In the genomic region with DNA sequence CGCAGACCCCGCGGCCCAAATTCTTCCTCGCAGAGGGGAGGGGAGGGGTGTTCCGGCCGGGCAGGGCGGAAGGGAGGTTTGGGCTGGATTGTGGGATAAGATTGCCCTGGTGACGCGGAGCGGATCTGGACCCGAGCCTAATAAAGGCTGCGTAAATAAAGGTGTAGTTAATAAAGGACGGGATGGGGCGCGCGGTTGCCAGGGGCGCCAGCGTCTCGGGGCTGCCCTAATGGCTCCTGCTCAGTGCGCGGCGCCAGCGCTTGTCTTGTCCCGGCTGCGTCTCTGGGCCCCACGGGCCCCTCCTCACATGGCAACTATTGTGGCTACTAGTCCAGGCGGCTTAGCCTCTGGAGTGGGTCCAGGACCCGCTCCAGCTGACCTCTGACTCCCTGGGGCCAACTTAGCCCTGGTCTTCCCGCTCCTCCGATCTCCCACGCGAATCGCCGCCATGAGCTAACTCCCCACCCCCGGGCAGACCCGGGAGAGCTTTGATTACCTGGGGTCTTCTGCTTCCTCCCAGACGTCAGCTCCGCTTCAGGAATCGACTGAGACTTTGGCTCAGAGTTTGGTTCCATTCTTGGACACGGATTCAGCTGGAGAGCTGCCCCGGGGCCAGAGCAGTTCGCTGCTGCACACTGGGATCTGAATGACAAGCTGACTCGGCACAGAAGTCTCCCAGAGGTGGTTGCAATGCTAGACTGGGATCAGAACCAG, we compare ENCODE assay signal across 10 cellular contexts. TPM values are rescaled to one million over a fixed set of nuclear protein-coding genes. Genes with fewer than 3 reads are reported as not detected.
DNase-seq lines count a peak whose midpoint lies in the region; ATAC-seq and TF ChIP-seq lines count a peak whose summit lies in the region.
"Had no signal": no experiment of that assay in that cellular context is flagged by ENCODE, and none has a peak within 500 bp of the region (broad histone marks: within the 10 kb centered on the region; RNA-seq: fewer than 3 reads in every experiment).

No MANE protein-coding gene starts in this region.

- H3K4me1 Mint-ChIP-seq in activated CD4-positive, alpha-beta T cell treated with anti-CD3 and anti-CD28 coated beads, Interleukin-2, amount 10 ng/mL, durations not matched to agents 24 days and 14 days: peaks cover 9% of the 10 kb centered on the region
- peaks cover 3% of the 10 kb centered on the region for H3K4me1 Mint-ChIP-seq in activated naive CD8-positive, alpha-beta T cell treated with anti-CD3 and anti-CD28 coated beads for 36 hours
- no peaks in the 10 kb centered on the region for H3K4me1 Mint-ChIP-seq in osteocyte (ENCODE audit: unreplicated experiment)

- H3K4me3 ChIP-seq in testis: peak overlapping the region; percentile 63 to 72

- H3K27ac ChIP-seq in layer of hippocampus (ENCODE audit: low read depth, low read length) (peak overlapping the region; percentile 6), testis (no peak overlapping the region)

- WGBS in testis, 2 donors: 0 to 11% methylated on average over 24 to 43 of the region's 43 CpGs

- no peaks in the 10 kb centered on the region for H3K4me1 ChIP-seq in testis

- H3K27me3 Mint-ChIP-seq in activated CD4-positive, alpha-beta T cell treated with anti-CD3 and anti-CD28 coated beads, Interleukin-2, amount 10 ng/mL, durations not matched to agents 24 days and 14 days: peaks cover 30% of the 10 kb centered on the region
- peaks cover 35% of the 10 kb centered on the region for H3K27me3 Mint-ChIP-seq in activated naive CD8-positive, alpha-beta T cell treated with anti-CD3 and anti-CD28 coated beads for 36 hours
- peaks cover 6% of the 10 kb centered on the region for H3K27me3 Mint-ChIP-seq in osteocyte (ENCODE audit: unreplicated experiment)

- no peak for ATAC-seq in GM21576 (IDR thresholded peaks at IDR 0.05; ENCODE audit: unreplicated experiment)

- peak overlapping the region; percentile 77 for H3K4me3 Mint-ChIP-seq in activated CD4-positive, alpha-beta T cell treated with anti-CD3 and anti-CD28 coated beads, Interleukin-2, amount 10 ng/mL, durations not matched to agents 24 days and 14 days
- H3K4me3 Mint-ChIP-seq in activated naive CD8-positive, alpha-beta T cell treated with anti-CD3 and anti-CD28 coated beads for 36 hours: peak overlapping the region; percentile 71
- H3K4me3 Mint-ChIP-seq in osteocyte (ENCODE audit: unreplicated experiment): no peak overlapping the region

- H3K36me3 Mint-ChIP-seq in activated CD4-positive, alpha-beta T cell treated with anti-CD3 and anti-CD28 coated beads, Interleukin-2, amount 10 ng/mL, durations not matched to agents 24 days and 14 days (ENCODE audit: low read depth): no peaks in the 10 kb centered on the region
- H3K36me3 Mint-ChIP-seq in activated naive CD8-positive, alpha-beta T cell treated with anti-CD3 and anti-CD28 coated beads for 36 hours: no peaks in the 10 kb centered on the region
- no peaks in the 10 kb centered on the region for H3K36me3 Mint-ChIP-seq in osteocyte (ENCODE audit: unreplicated experiment)

- no peak for TF ChIP-seq CTCF in testis (IDR thresholded peaks at IDR 0.05)
- no peak for TF ChIP-seq CTCF in osteocyte (IDR thresholded peaks at IDR 0.05)

- DNase-seq in activated CD4-positive, alpha-beta T cell treated with anti-CD3 and anti-CD28 coated beads, Interleukin-2, amount 10 ng/mL, durations not matched to agents 24 days and 14 days: peak; percentile 53
- no peak for DNase-seq in activated CD4-positive, alpha-beta T cell treated with anti-CD3 and anti-CD28 coated beads, Interleukin-2, amount 50 U/mL, for 48 hours
- peak; percentile 7 for DNase-seq in activated naive CD8-positive, alpha-beta T cell treated with anti-CD3 and anti-CD28 coated beads for 36 hours
- DNase-seq in testis: peak; percentile 38
- no peak for DNase-seq in DMS153 (lab: John Stamatoyannopoulos, UW)
- no peak for DNase-seq in osteocyte (ENCODE audit: extremely low spot score, unreplicated experiment)
- DNase-seq: DND-41 had no signal

- no peak overlapping the region for H3K27ac Mint-ChIP-seq in activated CD4-positive, alpha-beta T cell treated with anti-CD3 and anti-CD28 coated beads, Interleukin-2, amount 10 ng/mL, durations not matched to agents 24 days and 14 days
- H3K27ac Mint-ChIP-seq in activated naive CD8-positive, alpha-beta T cell treated with anti-CD3 and anti-CD28 coated beads for 36 hours: no peak overlapping the region
- H3K27ac Mint-ChIP-seq in osteocyte (ENCODE audit: unreplicated experiment): no peak overlapping the region

- intact Hi-C loops in activated CD4-positive, alpha-beta T cell treated with anti-CD3 and anti-CD28 coated beads, Interleukin-2, amount 10 ng/mL, durations not matched to agents 24 days and 14 days (cut with micrococcal nuclease): loop anchor here (5.0 kb wide), 1 partner anchor 112 kb away; no protein-coding TSS in a partner anchor
- intact Hi-C loops in testis (cut with DNase I; ENCODE audit: low total_unique reads): no loop called here

- no peak for TF ChIP-seq POLR2A in testis (IDR thresholded peaks at IDR 0.05)

- no peaks in the 10 kb centered on the region for H3K9me3 Mint-ChIP-seq in activated CD4-positive, alpha-beta T cell treated with anti-CD3 and anti-CD28 coated beads, Interleukin-2, amount 10 ng/mL, durations not matched to agents 24 days and 14 days
- peaks cover 5% of the 10 kb centered on the region for H3K9me3 Mint-ChIP-seq in activated naive CD8-positive, alpha-beta T cell treated with anti-CD3 and anti-CD28 coated beads for 36 hours
- no peaks in the 10 kb centered on the region for H3K9me3 Mint-ChIP-seq in osteocyte (ENCODE audit: unreplicated experiment)

- H3K9me3 ChIP-seq in testis: no peaks in the 10 kb centered on the region

- H3K36me3 ChIP-seq in testis (ENCODE audit: low read depth, missing control alignments): no peaks in the 10 kb centered on the region

- H3K27me3 ChIP-seq in layer of hippocampus (ENCODE audit: control insufficient read depth, insufficient read depth, low read length): no peaks in the 10 kb centered on the region
- H3K27me3 ChIP-seq in testis: no peaks in the 10 kb centered on the region

RNA-seq across cellular contexts. Expression of gene SLC25A52, which starts 36.5 kb away (rescaled TPM):
- total RNA-seq in activated CD4-positive, alpha-beta T cell treated with anti-CD3 and anti-CD28 coated beads, Interleukin-2, amount 10 ng/mL, durations not matched to agents 24 days and 14 days: not detected in 2 replicates
- not detected for total RNA-seq in activated naive CD8-positive, alpha-beta T cell treated with anti-CD3 and anti-CD28 coated beads for 36 hours
- total RNA-seq in testis: 1 to 10 TPM; 4.0 to 5.7 TPM
- polyA plus RNA-seq in testis (ENCODE audit: insufficient read depth, low read depth, low replicate concordance): 23.4 TPM
- total RNA-seq in osteocyte: not detected in 2 replicates
- total RNA-seq: RPMI7951 had no signal

RNA-seq across cellular contexts. Expression of gene B4GALT6, which starts 39.8 kb away (rescaled TPM):
- 2.4 and 2.8 TPM in 2 replicates for total RNA-seq in activated CD4-positive, alpha-beta T cell treated with anti-CD3 and anti-CD28 coated beads, Interleukin-2, amount 10 ng/mL, durations not matched to agents 24 days and 14 days
- 1 to 10 TPM; 3.1 to 3.2 TPM for total RNA-seq in activated naive CD8-positive, alpha-beta T cell treated with anti-CD3 and anti-CD28 coated beads for 36 hours
- 10 to 100 TPM; 14.9 to 19.5 TPM for total RNA-seq in testis
- 12.1 TPM for polyA plus RNA-seq in testis (ENCODE audit: insufficient read depth, low read depth, low replicate concordance)
- 13.9 and 14.4 TPM in 2 replicates for total RNA-seq in osteocyte

Comparison
In these comparisons a context has a peak if more than half of its experiments do, and no peak if none do; other contexts are left out.
1. DNase-seq: peak in activated CD4-positive, alpha-beta T cell treated with anti-CD3 and anti-CD28 coated beads, Interleukin-2, amount 10 ng/mL, durations not matched to agents 24 days and 14 days (single experiment), activated naive CD8-positive, alpha-beta T cell treated with anti-CD3 and anti-CD28 coated beads for 36 hours (single experiment) and testis (single experiment); none in activated CD4-positive, alpha-beta T cell treated with anti-CD3 and anti-CD28 coated beads, Interleukin-2, amount 50 U/mL, for 48 hours (0 of 2), DMS153 (single experiment) and osteocyte (single experiment).